In genomic region chr18:44651453-44651852, GRCh38 we compare ENCODE assay signal across 12 cellular contexts. TPM values are rescaled to one million over a fixed set of nuclear protein-coding genes. Genes with fewer than 3 reads are reported as not detected.
DNase-seq lines count a peak whose midpoint lies in the region; ATAC-seq and TF ChIP-seq lines count a peak whose summit lies in the region.
"Had no signal": no experiment of that assay in that cellular context is flagged by ENCODE, and none has a peak within 500 bp of the region (broad histone marks: within the 10 kb centered on the region; RNA-seq: fewer than 3 reads in every experiment).

No MANE protein-coding gene starts in this region.

- H3K4me3 ChIP-seq in RWPE2 (ENCODE audit: severe bottlenecking), result no peak overlapping the region
- no peak overlapping the region for H3K4me3 ChIP-seq in fibroblast of villous mesenchyme (ENCODE audit: low read depth, low read length)
- H3K4me3 ChIP-seq: colonic mucosa had no signal

- H3K9me3 ChIP-seq in RWPE2 (ENCODE audit: severe bottlenecking), result no peaks in the 10 kb centered on the region
- H3K9me3 ChIP-seq: colonic mucosa had no signal

- TF ChIP-seq CTCF in RWPE2 (IDR thresholded peaks at IDR 0.05; ENCODE audit: poor library complexity, severe bottlenecking) (no peak), fibroblast of villous mesenchyme (IDR thresholded peaks at IDR 0.05; ENCODE audit: insufficient read depth, low read depth, low read length) (no peak)

- peak overlapping the region; percentile 40 for H3K27ac ChIP-seq in RWPE2 (ENCODE audit: poor library complexity, severe bottlenecking)
- H3K27ac ChIP-seq: colonic mucosa had no signal

- peaks cover 26% of the 10 kb centered on the region for H3K4me1 ChIP-seq in RWPE2 (ENCODE audit: insufficient read depth, poor library complexity, severe bottlenecking)
- H3K4me1 ChIP-seq: colonic mucosa had no signal

- H3K27me3 ChIP-seq in RWPE2 (ENCODE audit: insufficient read depth, poor library complexity, severe bottlenecking), result no peaks in the 10 kb centered on the region
- H3K27me3 ChIP-seq: colonic mucosa had no signal

- DNase-seq in EH (ENCODE audit: low read depth) (peak; percentile 84), RWPE2 (ENCODE audit: low spot score) (no peak), fibroblast of villous mesenchyme (ENCODE audit: low read depth) (peak; percentile 76), renal cortical epithelial cell (ENCODE audit: low read depth) (peak; percentile 60), MV-4-11 (lab: John Stamatoyannopoulos, UW) (no peak), amniotic stem cell (lab: John Stamatoyannopoulos, UW) (no peak)
- no peak for DNase-seq in activated CD8-positive, alpha-beta memory T cell treated with anti-CD3 and anti-CD28 coated beads, Interleukin-2, amount 50 U/mL, for 48 hours
- DNase-seq: colonic mucosa; DMS79; stimulated activated CD8-positive, alpha-beta memory T cell treated with anti-CD3 and anti-CD28 coated beads, Interleukin-4, amount 100 ng/mL, for 48 hours; T-helper 2 cell had no signal

- ATAC-seq in RWPE2 (ENCODE audit: low read depth) (peak; percentile 84), GM19452 (IDR thresholded peaks at IDR 0.05; ENCODE audit: unreplicated experiment) (no peak)

- H3K36me3 ChIP-seq in RWPE2 (ENCODE audit: low read depth), result no peaks in the 10 kb centered on the region
- H3K36me3 ChIP-seq: colonic mucosa had no signal

RNA-seq across cellular contexts. Expression of gene SETBP1, which starts 29.2 kb away (rescaled TPM):
- total RNA-seq in fibroblast of villous mesenchyme (2.6 and 2.9 TPM in 2 replicates), renal cortical epithelial cell (2.1 and 17.9 TPM in 2 replicates)

Comparison
In these comparisons a context has a peak if more than half of its experiments do, and no peak if none do; other contexts are left out.
1. DNase-seq: peak in EH (single experiment), fibroblast of villous mesenchyme (single experiment) and renal cortical epithelial cell (single experiment); none in RWPE2 (single experiment), MV-4-11 (single experiment), activated CD8-positive, alpha-beta memory T cell treated with anti-CD3 and anti-CD28 coated beads, Interleukin-2, amount 50 U/mL, for 48 hours (single experiment) and amniotic stem cell (single experiment).